Comparison of ENCODE assay signal across 1 cellular context in the genomic region with DNA sequence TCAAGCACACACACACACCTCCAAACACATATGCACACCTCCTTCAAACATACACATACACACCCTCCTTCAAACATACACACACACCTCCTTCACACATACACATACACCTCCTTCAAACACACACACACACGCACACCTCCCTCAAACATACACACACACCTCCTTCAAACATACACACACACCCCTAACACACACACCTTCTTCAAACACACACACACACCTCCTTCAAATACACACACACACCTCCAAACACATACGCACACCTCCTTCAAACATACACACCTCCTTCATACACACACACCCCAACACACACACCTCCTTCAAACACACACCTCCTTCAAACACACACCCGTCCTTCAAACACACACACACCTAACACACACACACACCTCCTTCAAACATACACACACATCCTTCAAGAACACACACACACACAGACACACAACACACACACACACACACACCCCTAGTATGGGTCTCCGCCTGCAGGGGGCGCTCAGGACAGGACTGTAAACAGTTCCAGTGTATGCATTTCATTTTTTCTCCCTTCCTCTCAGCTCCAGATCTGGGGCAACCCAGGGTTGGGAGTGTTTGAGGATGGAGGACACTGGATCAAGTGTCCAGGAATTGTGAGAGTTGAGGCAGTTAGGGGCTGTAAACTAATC.
A peak's percentile ranks its signal among the peaks of the same experiment; 100 is the strongest.
TF ChIP-seq lines count a peak whose summit lies in the region.

No MANE protein-coding gene starts in this region.

TF ChIP-seq in GM12878, 131 proteins besides CTCF, POLR2A, EP300 and RAD21:
- TF ChIP-seq HDGF (IDR thresholded peaks at IDR 0.05) (0 out of 2 replicates have a peak, but pooled peaks have one; percentile 48), SKIL (IDR thresholded peaks at IDR 0.05; ENCODE audit: low read depth, poor library complexity, severe bottlenecking) (no peak), IRF5 (IDR thresholded peaks at IDR 0.05; ENCODE audit: borderline replicate concordance) (0 out of 2 replicates have a peak, but pooled peaks have one; percentile 10)
